Comparison of ENCODE assay signal across 26 cellular contexts in genomic region chr20:58512808-58513552, GRCh38. TPM values are rescaled to one million over a fixed set of nuclear protein-coding genes. Genes with fewer than 3 reads are reported as not detected.
DNase-seq lines count a peak whose midpoint lies in the region; TF ChIP-seq lines count a peak whose summit lies in the region.
"Had no signal": no experiment of that assay in that cellular context is flagged by ENCODE, and none has a peak within 500 bp of the region (broad histone marks: within the 10 kb centered on the region; RNA-seq: fewer than 3 reads in every experiment).

No MANE protein-coding gene starts in this region.

- no peak overlapping the region for H3K4ac ChIP-seq in H9 (ENCODE audit: low read depth, low read length)

- H3K27ac ChIP-seq in H9 (ENCODE audit: insufficient read length, low read depth, low read length) (no peak overlapping the region), ascending aorta (peak overlapping the region; percentile 44 to 46)
- H3K27ac ChIP-seq: colonic mucosa, HL-60, Peyer's patch, right lobe of liver had no signal

- H3K36me3 Mint-ChIP-seq in H9 (ENCODE audit: insufficient read depth in 1 of 3, low read depth in 3 of 3) (peaks cover 0 to 17% (median 0%) of the 10 kb centered on the region in 3 experiments; a peak in 4 of 7 replicates), type B pancreatic cell (no peaks in the 10 kb centered on the region), progenitor cell of endocrine pancreas (ENCODE audit: insufficient read depth) (no peaks in the 10 kb centered on the region)
- H3K36me3 Mint-ChIP-seq: activated naive CD8-positive, alpha-beta T cell; brain; CD8-positive, alpha-beta T cell had no signal

- no peaks in the 10 kb centered on the region for H3K36me3 ChIP-seq in ascending aorta
- H3K36me3 ChIP-seq: colonic mucosa, Peyer's patch, right lobe of liver had no signal

- no peak overlapping the region for H3T11ph ChIP-seq in H9 (ENCODE audit: low read length)

- H3K4me1 ChIP-seq in H9 (ENCODE audit: insufficient read depth, low read length) (no peaks in the 10 kb centered on the region), ascending aorta (peaks cover 7 to 15% of the 10 kb centered on the region in 2 donors)
- H3K4me1 ChIP-seq: colonic mucosa, Peyer's patch, right lobe of liver had no signal

- no peak overlapping the region for H2AFZ ChIP-seq in H9 (ENCODE audit: low read length)

- H2BK5ac ChIP-seq in H9 (ENCODE audit: insufficient read length, low read length): no peak overlapping the region

- H3K14ac ChIP-seq in H9 (ENCODE audit: insufficient read depth, low read length): no peak overlapping the region

- peak; percentile 52 for DNase-seq in H9
- DNase-seq in ascending aorta (ENCODE audit: low spot score in 2 of 2): peak; percentile 53 to 87
- peak; percentile 8 for DNase-seq in myocyte (ENCODE audit: low read depth)
- DNase-seq in type B pancreatic cell (ENCODE audit: extremely low spot score, unreplicated experiment): peak; percentile 43
- DNase-seq in NCI-H510A treated with DMSO at 0.1 percent for 48 hours (lab: John Stamatoyannopoulos, UW): no peak
- no peak for DNase-seq in progenitor cell of endocrine pancreas (ENCODE audit: low spot score, unreplicated experiment)
- DNase-seq in SHP77 (lab: John Stamatoyannopoulos, UW): no peak
- DNase-seq: activated CD4-positive, alpha-beta T cell treated with anti-CD3 and anti-CD28 coated beads, Interleukin-2, amount 50 U/mL, for 4 hours; activated CD8-positive, alpha-beta memory T cell treated with anti-CD3 and anti-CD28 coated beads, Interleukin-2, amount 50 U/mL, for 4 hours; AML-193; CD8-positive, alpha-beta T cell; colonic mucosa; DMS53; NK-92 treated with Interleukin-12 subunit alpha and Interleukin-12 subunit beta, amount 100 ng/mL, for 24 hours; nucleus accumbens; Peyer's patch; right lobe of liver; substantia nigra had no signal

- no peak overlapping the region for H3K27ac Mint-ChIP-seq in H9
- H3K27ac Mint-ChIP-seq in type B pancreatic cell: no peak overlapping the region
- H3K27ac Mint-ChIP-seq in progenitor cell of endocrine pancreas: no peak overlapping the region
- H3K27ac Mint-ChIP-seq: activated naive CD8-positive, alpha-beta T cell; activated T-helper 2 cell treated with anti-CD3 and anti-CD28 coated beads, Interferon-gamma antibody, Interleukin-2, Interleukin-4, amounts not matched to agents 10 μg/mL and 5 μg/mL and 100 μg/mL, durations not matched to agents 14 hours and 24 hours and 36 hours; brain; CD8-positive, alpha-beta T cell had no signal

- peaks cover 0 to 13% of the 10 kb centered on the region in 2 experiments; a peak in 3 of 5 replicates for H3K9me3 Mint-ChIP-seq in H9
- no peaks in the 10 kb centered on the region for H3K9me3 Mint-ChIP-seq in type B pancreatic cell
- H3K9me3 Mint-ChIP-seq in progenitor cell of endocrine pancreas (ENCODE audit: low read depth): no peaks in the 10 kb centered on the region
- H3K9me3 Mint-ChIP-seq: activated T-helper 2 cell treated with anti-CD3 and anti-CD28 coated beads, Interferon-gamma antibody, Interleukin-2, Interleukin-4, amounts not matched to agents 10 μg/mL and 5 μg/mL and 100 μg/mL, durations not matched to agents 14 hours and 24 hours and 36 hours; brain; CD8-positive, alpha-beta T cell had no signal

- peak overlapping the region in 1 of 2 donors; percentile 35 for H3K4me3 ChIP-seq in ascending aorta
- H3K4me3 ChIP-seq: colonic mucosa, Peyer's patch, right lobe of liver, SK-N-MC had no signal

- H3K23me2 ChIP-seq in H9 (ENCODE audit: insufficient read length, low read depth, low read length, poor library complexity, severe bottlenecking): peaks cover 13% of the 10 kb centered on the region

- H3K79me1 ChIP-seq in H9 (ENCODE audit: insufficient read depth, low read depth, low read length, poor library complexity, severe bottlenecking): no peaks in the 10 kb centered on the region

- H2AK5ac ChIP-seq in H9 (ENCODE audit: insufficient read length, low read length): no peak overlapping the region

- H3K4me2 ChIP-seq in H9 (ENCODE audit: insufficient read depth, insufficient read length, low read length): no peak overlapping the region

- no peak overlapping the region for H4K91ac ChIP-seq in H9 (ENCODE audit: insufficient read length, low read depth, low read length)

- H3K4me3 Mint-ChIP-seq in H9 (peak overlapping the region; percentile 31 to 73; a peak in 3 of 5 replicates), type B pancreatic cell (no peak overlapping the region), progenitor cell of endocrine pancreas (ENCODE audit: low read depth) (no peak overlapping the region)
- H3K4me3 Mint-ChIP-seq: activated naive CD8-positive, alpha-beta T cell; brain; CD8-positive, alpha-beta T cell had no signal

- TF ChIP-seq CTCF in H9 (conservative IDR thresholded peaks at IDR 0.05) (peak; percentile 13; the same call in 2 of the 3 replicates), ascending aorta (IDR thresholded peaks at IDR 0.05) (peak in 2 of 3 experiments; percentile 7 to 12), type B pancreatic cell (conservative IDR thresholded peaks at IDR 0.05) (no peak), progenitor cell of endocrine pancreas (IDR thresholded peaks at IDR 0.05; ENCODE audit: unreplicated experiment) (no peak)

- no peak overlapping the region for H2BK20ac ChIP-seq in H9 (ENCODE audit: low read depth, low read length, poor library complexity, severe bottlenecking)

- H4K20me1 ChIP-seq in H9 (ENCODE audit: control insufficient read depth, insufficient read depth, insufficient read length): no peaks in the 10 kb centered on the region

- H2BK120ac ChIP-seq in H9 (ENCODE audit: low read depth, low read length, poor library complexity, severe bottlenecking): no peak overlapping the region

- no peak overlapping the region for H3K9ac ChIP-seq in H9 (ENCODE audit: extremely low read depth, insufficient read length, low read length)

- no peaks in the 10 kb centered on the region for H3K79me2 ChIP-seq in H9 (ENCODE audit: insufficient read depth, low read length)

- H4K5ac ChIP-seq in H9 (ENCODE audit: insufficient read length, low read depth, low read length): no peak overlapping the region

- H3K23ac ChIP-seq in H9 (ENCODE audit: insufficient read length, low read depth, low read length): no peak overlapping the region

- H3K9me3 ChIP-seq in H9 (ENCODE audit: control insufficient read depth, low read depth, low read length) (no peaks in the 10 kb centered on the region), ascending aorta (no peaks in the 10 kb centered on the region)
- H3K9me3 ChIP-seq: colonic mucosa, Peyer's patch, right lobe of liver had no signal

- H3K27me3 ChIP-seq in H9 (ENCODE audit: insufficient read depth, low read length) (peaks cover 18% of the 10 kb centered on the region; the same call in 1 of the 2 replicates), ascending aorta (no peaks in the 10 kb centered on the region)

- no CpG with 5 or more reads among the region's 17 CpGs for WGBS in H9 (ENCODE audit: extremely low coverage, insufficient read length, low lambda C conversion rate)

- H4K8ac ChIP-seq in H9 (replicated peaks; ENCODE audit: insufficient read length, low read depth, low read length): no peak overlapping the region

- H3K27me3 Mint-ChIP-seq in H9 (ENCODE audit: low read depth) (peaks cover 74% of the 10 kb centered on the region), type B pancreatic cell (peaks cover 70% of the 10 kb centered on the region), progenitor cell of endocrine pancreas (peaks cover 68% of the 10 kb centered on the region)

- no peak overlapping the region for H3K18ac ChIP-seq in H9 (ENCODE audit: insufficient read length, low read depth, low read length)

- intact Hi-C loops in ascending aorta (cut with DNase I): loop anchor here (2.0 to 5.0 kb wide), 2 partner anchors 99 to 138 kb away; partner anchors contain the start of gene STX16

- H2BK15ac ChIP-seq in H9 (ENCODE audit: low read depth, low read length): no peak overlapping the region

- H3K56ac ChIP-seq in H9 (ENCODE audit: insufficient read length, low read depth, low read length): no peak overlapping the region

- H3K4me1 Mint-ChIP-seq in H9: peaks cover 20 to 25% of the 10 kb centered on the region in 2 experiments
- H3K4me1 Mint-ChIP-seq in type B pancreatic cell (ENCODE audit: unreplicated experiment): peaks cover 6% of the 10 kb centered on the region
- H3K4me1 Mint-ChIP-seq in progenitor cell of endocrine pancreas (ENCODE audit: low read depth): no peaks in the 10 kb centered on the region

- no peak overlapping the region for H2BK12ac ChIP-seq in H9 (ENCODE audit: insufficient read length, low read depth, low read length)

RNA-seq across cellular contexts. Expression of gene APCDD1L, which starts 2.2 kb away (rescaled TPM):
- total RNA-seq in H9 (2021): 0.68 and 1.1 TPM in 2 replicates
- 2.1 TPM for total RNA-seq in ascending aorta
- 0.11 and 0.21 TPM in 2 replicates for total RNA-seq in myocyte
- polyA plus RNA-seq in myocyte (2012): 1.1 TPM
- 0.26 and 0.53 TPM in 2 replicates for total RNA-seq in type B pancreatic cell (ENCODE audit: low replicate concordance)
- total RNA-seq in progenitor cell of endocrine pancreas: not detected in 2 replicates
- total RNA-seq: activated T-helper 2 cell treated with anti-CD3 and anti-CD28 coated beads, Interferon-gamma antibody, Interleukin-2, Interleukin-4, amounts not matched to agents 10 μg/mL and 5 μg/mL and 100 μg/mL, durations not matched to agents 14 hours and 24 hours and 36 hours; CD8-positive, alpha-beta T cell; HepG2; lung microvascular endothelial cell; NCI-H460; Peyer's patch had no signal
- polyA plus RNA-seq: HepG2 had no signal

Comparison
In these comparisons a context has a peak if more than half of its experiments do, and no peak if none do; other contexts are left out.
1. DNase-seq: peak in H9 (single experiment), ascending aorta (2 of 2), myocyte (single experiment) and type B pancreatic cell (single experiment); none in NCI-H510A treated with DMSO at 0.1 percent for 48 hours (single experiment), progenitor cell of endocrine pancreas (single experiment) and SHP77 (0 of 2).
2. H3K4me3 Mint-ChIP-seq: peak in H9 (2 of 2); none in type B pancreatic cell (single experiment) and progenitor cell of endocrine pancreas (single experiment).
3. CTCF ChIP-seq: peak in H9 (single experiment) and ascending aorta (2 of 3); none in type B pancreatic cell (single experiment) and progenitor cell of endocrine pancreas (single experiment).